In genomic region chr2:43559391-43560230, GRCh38 we compare ENCODE assay signal across 1 cellular context.
TF ChIP-seq lines count a peak whose summit lies in the region.

No MANE protein-coding gene starts in this region.

TF ChIP-seq in HepG2, 621 proteins besides CTCF, POLR2A, EP300 and RAD21 (continued from another document):
- TF ChIP-seq, protein P1, sequence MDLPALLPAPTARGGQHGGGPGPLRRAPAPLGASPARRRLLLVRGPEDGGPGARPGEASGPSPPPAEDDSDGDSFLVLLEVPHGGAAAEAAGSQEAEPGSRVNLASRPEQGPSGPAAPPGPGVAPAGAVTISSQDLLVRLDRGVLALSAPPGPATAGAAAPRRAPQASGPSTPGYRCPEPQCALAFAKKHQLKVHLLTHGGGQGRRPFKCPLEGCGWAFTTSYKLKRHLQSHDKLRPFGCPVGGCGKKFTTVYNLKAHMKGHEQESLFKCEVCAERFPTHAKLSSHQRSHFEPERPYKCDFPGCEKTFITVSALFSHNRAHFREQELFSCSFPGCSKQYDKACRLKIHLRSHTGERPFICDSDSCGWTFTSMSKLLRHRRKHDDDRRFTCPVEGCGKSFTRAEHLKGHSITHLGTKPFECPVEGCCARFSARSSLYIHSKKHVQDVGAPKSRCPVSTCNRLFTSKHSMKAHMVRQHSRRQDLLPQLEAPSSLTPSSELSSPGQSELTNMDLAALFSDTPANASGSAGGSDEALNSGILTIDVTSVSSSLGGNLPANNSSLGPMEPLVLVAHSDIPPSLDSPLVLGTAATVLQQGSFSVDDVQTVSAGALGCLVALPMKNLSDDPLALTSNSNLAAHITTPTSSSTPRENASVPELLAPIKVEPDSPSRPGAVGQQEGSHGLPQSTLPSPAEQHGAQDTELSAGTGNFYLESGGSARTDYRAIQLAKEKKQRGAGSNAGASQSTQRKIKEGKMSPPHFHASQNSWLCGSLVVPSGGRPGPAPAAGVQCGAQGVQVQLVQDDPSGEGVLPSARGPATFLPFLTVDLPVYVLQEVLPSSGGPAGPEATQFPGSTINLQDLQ (CRISPR knock-in tag; IDR thresholded peaks at IDR 0.05): no peak
- TF ChIP-seq FOXA1 (IDR thresholded peaks at IDR 0.05): no peak
- TF ChIP-seq FOXA1 (CRISPR knock-in tag; IDR thresholded peaks at IDR 0.05): no peak
- TF ChIP-seq, protein P2, sequence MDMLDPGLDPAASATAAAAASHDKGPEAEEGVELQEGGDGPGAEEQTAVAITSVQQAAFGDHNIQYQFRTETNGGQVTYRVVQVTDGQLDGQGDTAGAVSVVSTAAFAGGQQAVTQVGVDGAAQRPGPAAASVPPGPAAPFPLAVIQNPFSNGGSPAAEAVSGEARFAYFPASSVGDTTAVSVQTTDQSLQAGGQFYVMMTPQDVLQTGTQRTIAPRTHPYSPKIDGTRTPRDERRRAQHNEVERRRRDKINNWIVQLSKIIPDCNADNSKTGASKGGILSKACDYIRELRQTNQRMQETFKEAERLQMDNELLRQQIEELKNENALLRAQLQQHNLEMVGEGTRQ (IDR thresholded peaks at IDR 0.05; ENCODE audit: low read depth, low read length): no peak
- TF ChIP-seq, protein P2 (CRISPR knock-in tag; IDR thresholded peaks at IDR 0.05; ENCODE audit: borderline replicate concordance): no peak
- no peak for TF ChIP-seq ZNF678 (CRISPR knock-in tag; IDR thresholded peaks at IDR 0.05)
- no peak for TF ChIP-seq ZSCAN31 (CRISPR knock-in tag; IDR thresholded peaks at IDR 0.05; ENCODE audit: low read depth)
- TF ChIP-seq, protein P3, sequence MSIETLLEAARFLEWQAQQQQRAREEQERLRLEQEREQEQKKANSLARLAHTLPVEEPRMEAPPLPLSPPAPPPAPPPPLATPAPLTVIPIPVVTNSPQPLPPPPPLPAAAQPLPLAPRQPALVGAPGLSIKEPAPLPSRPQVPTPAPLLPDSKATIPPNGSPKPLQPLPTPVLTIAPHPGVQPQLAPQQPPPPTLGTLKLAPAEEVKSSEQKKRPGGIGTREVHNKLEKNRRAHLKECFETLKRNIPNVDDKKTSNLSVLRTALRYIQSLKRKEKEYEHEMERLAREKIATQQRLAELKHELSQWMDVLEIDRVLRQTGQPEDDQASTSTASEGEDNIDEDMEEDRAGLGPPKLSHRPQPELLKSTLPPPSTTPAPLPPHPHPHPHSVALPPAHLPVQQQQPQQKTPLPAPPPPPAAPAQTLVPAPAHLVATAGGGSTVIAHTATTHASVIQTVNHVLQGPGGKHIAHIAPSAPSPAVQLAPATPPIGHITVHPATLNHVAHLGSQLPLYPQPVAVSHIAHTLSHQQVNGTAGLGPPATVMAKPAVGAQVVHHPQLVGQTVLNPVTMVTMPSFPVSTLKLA (IDR thresholded peaks at IDR 0.05): no peak
- TF ChIP-seq MEIS2 (CRISPR knock-in tag; IDR thresholded peaks at IDR 0.05): no peak
- TF ChIP-seq, protein P4, sequence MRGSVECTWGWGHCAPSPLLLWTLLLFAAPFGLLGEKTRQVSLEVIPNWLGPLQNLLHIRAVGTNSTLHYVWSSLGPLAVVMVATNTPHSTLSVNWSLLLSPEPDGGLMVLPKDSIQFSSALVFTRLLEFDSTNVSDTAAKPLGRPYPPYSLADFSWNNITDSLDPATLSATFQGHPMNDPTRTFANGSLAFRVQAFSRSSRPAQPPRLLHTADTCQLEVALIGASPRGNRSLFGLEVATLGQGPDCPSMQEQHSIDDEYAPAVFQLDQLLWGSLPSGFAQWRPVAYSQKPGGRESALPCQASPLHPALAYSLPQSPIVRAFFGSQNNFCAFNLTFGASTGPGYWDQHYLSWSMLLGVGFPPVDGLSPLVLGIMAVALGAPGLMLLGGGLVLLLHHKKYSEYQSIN (CRISPR knock-in tag; IDR thresholded peaks at IDR 0.05; ENCODE audit: borderline replicate concordance): no peak
- TF ChIP-seq ZNF460 (CRISPR knock-in tag; IDR thresholded peaks at IDR 0.05; ENCODE audit: borderline replicate concordance): no peak
- TF ChIP-seq JDP2 (CRISPR knock-in tag; IDR thresholded peaks at IDR 0.05; ENCODE audit: borderline replicate concordance): no peak
